ENCODE assay signal across 2 cellular contexts in genomic region chr12:21647179-21647578, GRCh38.
TF ChIP-seq lines count a peak whose summit lies in the region.

No MANE protein-coding gene starts in this region.

TF ChIP-seq in A549, 52 proteins besides CTCF, POLR2A, EP300 and RAD21:
- TF ChIP-seq RARB (CRISPR knock-in tag; IDR thresholded peaks at IDR 0.05), result no peak
- no peak for TF ChIP-seq NFE2L2 (conservative IDR thresholded peaks at IDR 0.05; ENCODE audit: low read length)
- no peak for TF ChIP-seq REST (IDR thresholded peaks at IDR 0.05)
- TF ChIP-seq MAFK (IDR thresholded peaks at IDR 0.05; ENCODE audit: partially characterized antibody), result no peak
- TF ChIP-seq HES2 (IDR thresholded peaks at IDR 0.05), result no peak
- no peak for TF ChIP-seq KDM1A (IDR thresholded peaks at IDR 0.05; ENCODE audit: low read depth)
- TF ChIP-seq HEYL (CRISPR knock-in tag; IDR thresholded peaks at IDR 0.05), result no peak
- no peak for TF ChIP-seq ESRRA (IDR thresholded peaks at IDR 0.05; ENCODE audit: borderline replicate concordance, low read length)
- no peak for TF ChIP-seq MAZ (IDR thresholded peaks at IDR 0.05; ENCODE audit: borderline replicate concordance, low read depth, low read length)
- no peak for TF ChIP-seq ELK1 (IDR thresholded peaks at IDR 0.05; ENCODE audit: low read depth, low read length)
- no peak for TF ChIP-seq ZFP36 (IDR thresholded peaks at IDR 0.05; ENCODE audit: borderline replicate concordance, partially characterized antibody)
- TF ChIP-seq SREBF2 (IDR thresholded peaks at IDR 0.05), result no peak
- TF ChIP-seq JUNB (IDR thresholded peaks at IDR 0.05), result no peak

TF ChIP-seq in SK-N-SH, 30 proteins besides CTCF, POLR2A, EP300 and RAD21:
- TF ChIP-seq TEAD4 (IDR thresholded peaks at IDR 0.05; ENCODE audit: borderline replicate concordance, insufficient read depth), result no peak
- TF ChIP-seq ELF1 (IDR thresholded peaks at IDR 0.05), result no peak
- TF ChIP-seq JUND (IDR thresholded peaks at IDR 0.05), result no peak
- TF ChIP-seq POLR2AphosphoS5 (IDR thresholded peaks at IDR 0.05; ENCODE audit: low read depth, low read length), result no peak
- TF ChIP-seq NFIC (IDR thresholded peaks at IDR 0.05; ENCODE audit: borderline replicate concordance), result no peak
- TF ChIP-seq TAF1 (IDR thresholded peaks at IDR 0.05; ENCODE audit: borderline replicate concordance, low read depth, low read length), result no peak
